Comparison of ENCODE assay signal across 26 cellular contexts in genomic region chr1:73218995-73219546, GRCh38.
"Had no signal": no experiment of that assay in that cellular context is flagged by ENCODE, and none has a peak within 500 bp of the region (broad histone marks: within the 10 kb centered on the region; RNA-seq: fewer than 3 reads in every experiment).

No MANE protein-coding gene starts in this region.

- H3K36me3 ChIP-seq: stomach, suprapubic skin, thoracic aorta, thyroid gland, tibial artery, tibial nerve, transverse colon, upper lobe of left lung, upper lobe of right lung, uterus, vagina had no signal

- ATAC-seq: stimulated activated effector memory CD8-positive, alpha-beta T cell treated with anti-CD3 and anti-CD28 coated beads, Interleukin-12 subunit alpha, Interleukin-12 subunit beta, amount 100 ng/mL, for 72 hours; stimulated activated memory B cell treated with anti-CD40 and anti-IgM and Interleukin-4, amounts not matched to agents 10 μg/mL and 1 μg/mL and 100 μg/mL, for 72 hours; stimulated activated naive B cell treated with anti-CD40 and anti-IgM and Interleukin-4, amounts not matched to agents 10 μg/mL and 1 μg/mL and 100 μg/mL, for 72 hours; stimulated activated naive CD8-positive, alpha-beta T cell treated with anti-CD3 and anti-CD28 coated beads, Interleukin-15, amount 100 ng/mL, for 72 hours; stimulated activated naive CD8-positive, alpha-beta T cell treated with anti-CD3 and anti-CD28 coated beads, Interleukin-15, Interleukin-2, amounts not matched to agents 100 U/mL and 50 U/mL, for 24 hours; upper lobe of right lung had no signal

- H3K27ac ChIP-seq: stomach, suprapubic skin, testis, thoracic aorta, thyroid gland, tibial artery, tibial nerve, transverse colon, upper lobe of left lung, upper lobe of right lung, uterus, vagina had no signal

- H3K9me3 ChIP-seq: suprapubic skin, testis, thoracic aorta, thyroid gland, upper lobe of right lung, uterus, vagina had no signal

- DNase-seq: stimulated activated CD4-positive, alpha-beta T cell treated with anti-CD3 and anti-CD28 coated beads, Interleukin-2, amount 100 ng/mL, for 48 hours; stimulated activated CD4-positive, alpha-beta T cell treated with anti-CD3 and anti-CD28 coated beads, Interleukin-4, amount 100 ng/mL, for 1 hour; stimulated activated CD4-positive, alpha-beta T cell treated with anti-CD3 and anti-CD28 coated beads, Interleukin-4, amount 100 ng/mL, for 24 hours; stimulated activated CD4-positive, alpha-beta T cell treated with anti-CD3 and anti-CD28 coated beads, Interleukin-4, amount 100 ng/mL, for 4 hours; stimulated activated CD8-positive, alpha-beta memory T cell treated with anti-CD3 and anti-CD28 coated beads, Interleukin-4, amount 100 ng/mL, for 48 hours; stimulated activated naive B cell treated with anti-CD40 and anti-IgM and Interleukin-4, amounts not matched to agents 10 μg/mL and 1 μg/mL and 100 μg/mL, for 72 hours; stimulated activated naive CD4-positive, alpha-beta T cell; stimulated activated naive CD4-positive, alpha-beta T cell treated with Interleukin-2 at 50 U/mL for 16 hours; stimulated activated naive CD8-positive, alpha-beta T cell treated with anti-CD3 and anti-CD28 coated beads, Interleukin-15, amount 100 ng/mL, for 72 hours; stimulated activated naive CD8-positive, alpha-beta T cell treated with anti-CD3 and anti-CD28 coated beads, Interleukin-15, Interleukin-2, amounts not matched to agents 100 U/mL and 50 U/mL, for 24 hours; stomach; substantia nigra; testis; thyroid gland; tibial artery; transverse colon; trophoblast cell; upper lobe of left lung; upper lobe of right lung; uterus had no signal

- H3K4me1 ChIP-seq: stomach, suprapubic skin, testis, thyroid gland, tibial artery, tibial nerve, transverse colon, upper lobe of left lung, upper lobe of right lung, uterus, vagina had no signal

- H3K27me3 ChIP-seq: stomach, suprapubic skin, testis, thyroid gland, tibial artery, tibial nerve, transverse colon, upper lobe of left lung, upper lobe of right lung, uterus, vagina had no signal

- H3K4me3 ChIP-seq: stomach, suprapubic skin, testis, thoracic aorta, thyroid gland, tibial artery, tibial nerve, transverse colon, upper lobe of left lung, upper lobe of right lung, uterus, vagina had no signal
